Comparison of ENCODE assay signal across 19 cellular contexts in the genomic region with DNA sequence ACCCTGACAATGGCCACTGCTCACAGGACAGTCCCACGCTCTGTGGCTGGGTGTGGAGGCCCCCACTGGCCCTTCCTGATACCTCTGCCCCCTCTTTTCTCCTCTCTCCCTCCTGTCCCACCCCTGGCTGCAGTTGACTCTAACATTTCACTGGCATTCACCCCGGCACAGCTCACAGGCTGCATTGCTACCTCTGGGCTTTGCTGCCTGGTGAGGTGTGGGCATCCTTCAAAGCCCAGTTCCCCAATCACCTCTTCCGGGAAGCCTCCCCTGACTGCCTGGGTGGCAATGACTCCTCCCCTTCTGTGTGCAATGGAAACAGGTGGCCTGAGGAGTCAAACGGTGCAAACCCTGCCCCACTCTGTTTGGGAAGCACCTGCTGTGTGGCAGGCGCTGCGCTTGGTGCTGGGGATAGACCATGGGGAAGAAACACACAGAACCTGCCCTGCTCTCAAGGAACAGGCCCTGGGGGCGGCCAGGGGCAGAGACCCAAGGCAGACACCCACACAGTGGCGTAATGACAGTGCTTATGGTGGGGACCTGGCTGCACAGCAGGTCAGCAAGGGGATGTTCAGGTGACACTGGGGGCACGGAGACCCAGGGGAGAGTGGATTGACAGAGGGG. TPM values are rescaled to one million over a fixed set of nuclear protein-coding genes. Genes with fewer than 3 reads are reported as not detected.
DNase-seq lines count a peak whose midpoint lies in the region; ATAC-seq, FAIRE-seq and TF ChIP-seq lines count a peak whose summit lies in the region.
"Had no signal": no experiment of that assay in that cellular context is flagged by ENCODE, and none has a peak within 500 bp of the region (broad histone marks: within the 10 kb centered on the region; RNA-seq: fewer than 3 reads in every experiment).

No MANE protein-coding gene starts in this region.

- H3K4me1 ChIP-seq in HepG2 (ENCODE audit: insufficient read depth, low read length): peaks cover 85% of the 10 kb centered on the region
- peaks cover 0 to 21% (median 8%) of the 10 kb centered on the region in 4 donors for H3K4me1 ChIP-seq in right lobe of liver
- peaks cover 84% of the 10 kb centered on the region for H3K4me1 ChIP-seq in mesenchymal stem cell (ENCODE audit: control insufficient read depth, insufficient read depth, low read depth, low read length)

- no peak overlapping the region for H4K91ac ChIP-seq in mesenchymal stem cell (ENCODE audit: low read length)

- DNase-seq in HepG2 (ENCODE audit: low spot score): no peak
- no peak for DNase-seq in right lobe of liver
- DNase-seq in RWPE1 (ENCODE audit: low spot score): no peak
- no peak for DNase-seq in mesenchymal stem cell
- DNase-seq in NCI-H1092 (lab: John Stamatoyannopoulos, UW): no peak
- DNase-seq in GM19239 (ENCODE audit: insufficient read length, low spot score): no peak
- no peak for DNase-seq in hypothalamus (lab: John Stamatoyannopoulos, UW)
- DNase-seq: activated CD4-positive, alpha-beta T cell treated with anti-CD3 and anti-CD28 coated beads, Interleukin-2, amount 50 U/mL, for 48 hours; activated T-cell treated with anti-CD3 and anti-CD28 coated beads, Interleukin-2, amount 50 U/mL, for 1 hour; dermis blood vessel endothelial cell; NCI-H187 treated with DMSO at 0.1 percent for 48 hours; NCI-H446 treated with DMSO at 0.1 percent for 48 hours; occipital lobe; stimulated activated CD4-positive, alpha-beta T cell treated with anti-CD3 and anti-CD28 coated beads, Interleukin-2, amount 100 ng/mL, for 24 hours; stimulated activated naive CD8-positive, alpha-beta T cell treated with anti-CD3 and anti-CD28 coated beads, Interleukin-15, amount 100 ng/mL, for 72 hours had no signal

- TF ChIP-seq EP300 in HepG2 (IDR thresholded peaks at IDR 0.05; ENCODE audit: low read depth in 2 of 2, low read length in 2 of 2): no peak
- no peak for TF ChIP-seq EP300 in HepG2 (CRISPR knock-in tag; IDR thresholded peaks at IDR 0.05; ENCODE audit: borderline replicate concordance)

- H3K4ac ChIP-seq in mesenchymal stem cell (ENCODE audit: low read depth in 1 of 2, low read length in 2 of 2): no peak overlapping the region

- no peak overlapping the region for H2BK120ac ChIP-seq in mesenchymal stem cell (ENCODE audit: low read depth, low read length)

- H2BK12ac ChIP-seq in mesenchymal stem cell (ENCODE audit: low read length in 2 of 2): peak overlapping the region in 1 of 2 experiments; percentile 89

- peak overlapping the region; percentile 70 for H2AK5ac ChIP-seq in mesenchymal stem cell (ENCODE audit: low read length, severe bottlenecking)

- H3K4me2 ChIP-seq in HepG2 (ENCODE audit: low read depth, low read length) (no peak overlapping the region), mesenchymal stem cell (ENCODE audit: low read length, poor library complexity, severe bottlenecking) (no peak overlapping the region)

- peaks cover 3% of the 10 kb centered on the region for H3K79me1 ChIP-seq in mesenchymal stem cell (replicated peaks; ENCODE audit: low read length, poor library complexity, severe bottlenecking)

- TF ChIP-seq POLR2A in HepG2 (IDR thresholded peaks at IDR 0.05; ENCODE audit: insufficient read depth in 1 of 2, low read depth in 2 of 2, low read length in 2 of 2) (no peak), right lobe of liver (IDR thresholded peaks at IDR 0.05) (no peak)

- no peak overlapping the region for H3K9ac ChIP-seq in HepG2 (ENCODE audit: insufficient read depth, low read depth, low read length)
- no peak overlapping the region for H3K9ac ChIP-seq in mesenchymal stem cell (ENCODE audit: low read length)

- BruUV-seq in HepG2 (replicated peaks; lab: Mats Ljungman, UMichigan): no TSS peak

- TF ChIP-seq CTCF in HepG2 (CRISPR knock-in tag; IDR thresholded peaks at IDR 0.05) (no peak), right lobe of liver (IDR thresholded peaks at IDR 0.05) (no peak), RWPE1 (conservative IDR thresholded peaks at IDR 0.05; ENCODE audit: low read depth) (no peak)

- FAIRE-seq in HepG2 (lab: Jason Lieb, UNC) (no peak), GM19239 (lab: Jason Lieb, UNC) (no peak)
- FAIRE-seq: bronchial epithelial cell, frontal cortex had no signal

- H2BK5ac ChIP-seq in mesenchymal stem cell (ENCODE audit: low read depth, low read length, poor library complexity, severe bottlenecking): no peak overlapping the region

- H3K23ac ChIP-seq in mesenchymal stem cell (ENCODE audit: low read length in 2 of 2): no peak overlapping the region

- H3K27me3 ChIP-seq in HepG2 (ENCODE audit: control insufficient read depth in 1 of 2, insufficient read depth in 2 of 2, low read length in 2 of 2) (no peaks in the 10 kb centered on the region), right lobe of liver (no peaks in the 10 kb centered on the region), mesenchymal stem cell (ENCODE audit: control insufficient read depth in 1 of 2, insufficient read depth in 1 of 2, low read length in 2 of 2) (peaks cover 0 to 24% of the 10 kb centered on the region in 2 experiments)
- H3K27me3 ChIP-seq: upper lobe of left lung had no signal

- no peak for TF ChIP-seq RAD21 in HepG2 (CRISPR knock-in tag; IDR thresholded peaks at IDR 0.05)

- intact Hi-C loops in HepG2 (cut with micrococcal nuclease; ENCODE audit: unreplicated experiment): no loop called here
- intact Hi-C loops in right lobe of liver (cut with DNase I): no loop called here

- H3K18ac ChIP-seq in mesenchymal stem cell (ENCODE audit: low read depth in 1 of 2, low read length in 2 of 2): peak overlapping the region in 1 of 2 experiments; percentile 82

- ATAC-seq in HepG2 (no peak), right lobe of liver (no peak)
- ATAC-seq: left lobe of liver; stimulated activated naive CD8-positive, alpha-beta T cell treated with anti-CD3 and anti-CD28 coated beads, Interleukin-15, amount 100 ng/mL, for 72 hours had no signal

- peak overlapping the region; percentile 52 for H2BK15ac ChIP-seq in mesenchymal stem cell (ENCODE audit: low read depth, poor library complexity, severe bottlenecking)

- no peak overlapping the region for H4K8ac ChIP-seq in mesenchymal stem cell (ENCODE audit: low read length)

- POLR2A ChIA-PET in HepG2 (lab: Yijun Ruan, JAX) (interaction anchor here (1.1 to 3.6 kb wide), 2 partner anchors 9 to 56 kb away, joined by 3 to 37 read pairs; no protein-coding TSS in a partner anchor), RWPE1 (lab: Yijun Ruan, JAX; ENCODE audit: low non-redundant PET) (no interaction called here)

- no peaks in the 10 kb centered on the region for H3K79me2 ChIP-seq in HepG2 (ENCODE audit: insufficient read depth, low read length)

- H3K36me3 ChIP-seq in HepG2 (replicated peaks in 1 of 2; ENCODE audit: control insufficient read depth in 1 of 2, insufficient read depth in 2 of 2, low read length in 2 of 2): no peaks in the 10 kb centered on the region
- H3K36me3 ChIP-seq in right lobe of liver: no peaks in the 10 kb centered on the region
- peaks cover 0 to 10% of the 10 kb centered on the region in 2 experiments for H3K36me3 ChIP-seq in mesenchymal stem cell (ENCODE audit: control insufficient read depth in 1 of 2, insufficient read depth in 2 of 2, low read depth in 1 of 2, low read length in 2 of 2)
- H3K36me3 ChIP-seq: upper lobe of left lung had no signal

- in situ Hi-C loops in HepG2 (cut with HindIII; ENCODE audit: extremely low pct_ligation_motif_present, low pct_unique_long_range_greater_than_20kb): no loop called here

- H3K9me3 ChIP-seq in HepG2 (ENCODE audit: low read length) (no peaks in the 10 kb centered on the region), right lobe of liver (no peaks in the 10 kb centered on the region), mesenchymal stem cell (ENCODE audit: control insufficient read depth, low read length) (no peaks in the 10 kb centered on the region)
- H3K9me3 ChIP-seq: upper lobe of left lung had no signal

- H2AFZ ChIP-seq in HepG2 (ENCODE audit: low read length): no peak overlapping the region
- H2AFZ ChIP-seq in mesenchymal stem cell (ENCODE audit: low read depth, low read length): no peak overlapping the region

- H3K27ac ChIP-seq in HepG2 (ENCODE audit: extremely low read length, insufficient read depth, low read length) (no peak overlapping the region), right lobe of liver (no peak overlapping the region), RWPE1 (peak overlapping the region; percentile 52), mesenchymal stem cell (ENCODE audit: low read length, poor library complexity, severe bottlenecking) (no peak overlapping the region)
- H3K27ac ChIP-seq: upper lobe of left lung had no signal

- WGBS in HepG2 (ENCODE audit: low lambda C conversion rate): 85% methylated on average over 9 of the region's 9 CpGs
- WGBS in right lobe of liver (ENCODE audit: insufficient coverage, low coverage, low lambda C conversion rate, missing lambda C conversion rate): 79% methylated on average over 6 of the region's 9 CpGs
- 93% methylated on average over 9 of the region's 9 CpGs for WGBS in mesenchymal stem cell

- H3K4me3 ChIP-seq in HepG2 (replicated peaks in 1 of 3; ENCODE audit: insufficient read depth in 1 of 3, low read depth in 2 of 3, low read length in 3 of 3) (no peak overlapping the region), right lobe of liver (no peak overlapping the region), mesenchymal stem cell (ENCODE audit: insufficient read depth in 1 of 2, low read depth in 1 of 2, low read length in 2 of 2) (no peak overlapping the region)
- H3K4me3 ChIP-seq: upper lobe of left lung had no signal

- no peaks in the 10 kb centered on the region for H4K20me1 ChIP-seq in HepG2 (ENCODE audit: insufficient read depth, low read length)

- H3K14ac ChIP-seq in mesenchymal stem cell (ENCODE audit: low read length in 2 of 2): peak overlapping the region in 1 of 2 experiments; percentile 49

- CTCF ChIA-PET in HepG2 (lab: Yijun Ruan, JAX; ENCODE audit: low intra/inter-chr PET ratio, low total read pairs): no interaction called here
- CTCF ChIA-PET in RWPE1 (lab: Yijun Ruan, JAX): interaction anchor here (0.5 kb wide), 1 partner anchor 16 kb away, joined by 4 read pairs; no protein-coding TSS in a partner anchor

RNA-seq across cellular contexts. Expression of a gene that starts 39.3 kb away (rescaled TPM):
- total RNA-seq in HepG2 (2016; rRNA removed; fragmentation: Illumina TruSeq; extraction: Trizol): 9.8 and 24.0 TPM in 2 replicates
- total RNA-seq in HepG2 (2016; cell fraction: cytosol; rRNA removed; fragmentation: Illumina TruSeq; extraction: Trizol; ENCODE audit: low read depth): 2.9 and 4.1 TPM in 2 replicates
- total RNA-seq in HepG2 (2016; cell fraction: insoluble cytoplasmic fraction; rRNA removed; fragmentation: Illumina TruSeq; extraction: Trizol): 8.5 and 20.1 TPM in 2 replicates
- total RNA-seq in HepG2 (2016; cell fraction: membrane; rRNA removed; fragmentation: Illumina TruSeq; extraction: Trizol): 7.7 and 7.9 TPM in 2 replicates
- 29.0 and 30.4 TPM in 2 replicates for total RNA-seq in HepG2 (2016; cell fraction: nucleus; rRNA removed; fragmentation: Illumina TruSeq; extraction: Trizol)
- 21.7 and 22.8 TPM in 2 replicates for polyA plus RNA-seq in HepG2 (2011; rRNA removed)
- 14.9 and 16.0 TPM in 2 replicates for polyA plus RNA-seq in HepG2 (2011; cell fraction: cytosol; rRNA removed)
- 67.0 and 84.3 TPM in 2 replicates for polyA plus RNA-seq in HepG2 (2011; cell fraction: nucleus; rRNA removed)
- polyA plus RNA-seq in HepG2 (2012): 25.3 and 34.5 TPM in 2 replicates
- 3.3 and 3.7 TPM in 2 replicates for polyA plus RNA-seq in HepG2 (2016; cell fraction: cytosol; fragmentation: Illumina TruSeq; extraction: Trizol; ENCODE audit: low read depth)
- polyA plus RNA-seq in HepG2 (2016; cell fraction: insoluble cytoplasmic fraction; fragmentation: Illumina TruSeq; extraction: Trizol; ENCODE audit: low read depth): 7.8 and 10.0 TPM in 2 replicates
- 6.3 and 6.9 TPM in 2 replicates for polyA plus RNA-seq in HepG2 (2016; cell fraction: membrane; fragmentation: Illumina TruSeq; extraction: Trizol; ENCODE audit: low read depth)
- polyA plus RNA-seq in HepG2 (2016; cell fraction: nucleus; fragmentation: Illumina TruSeq; extraction: Trizol; ENCODE audit: insufficient read depth, low read depth): 66.5 TPM in 2 replicates
- polyA minus RNA-seq in HepG2 (2011; rRNA and poly(A)+ RNA removed; ENCODE audit: low replicate concordance): 10.4 and 14.1 TPM in 2 replicates
- polyA minus RNA-seq in HepG2 (2011; cell fraction: cytosol; rRNA and poly(A)+ RNA removed): 8.6 and 9.1 TPM in 2 replicates
- polyA minus RNA-seq in HepG2 (2011; cell fraction: nucleus; rRNA and poly(A)+ RNA removed): 22.9 and 23.1 TPM in 2 replicates
- total RNA-seq in right lobe of liver: 10 to 100 TPM; 10.5 to 22.0 (median 13.7) TPM
- polyA plus RNA-seq in mesenchymal stem cell (2013, experiment 1 of 2): 75.1 TPM
- polyA plus RNA-seq in mesenchymal stem cell (2013, experiment 2 of 2): 76.3 TPM
